In the genomic region with DNA sequence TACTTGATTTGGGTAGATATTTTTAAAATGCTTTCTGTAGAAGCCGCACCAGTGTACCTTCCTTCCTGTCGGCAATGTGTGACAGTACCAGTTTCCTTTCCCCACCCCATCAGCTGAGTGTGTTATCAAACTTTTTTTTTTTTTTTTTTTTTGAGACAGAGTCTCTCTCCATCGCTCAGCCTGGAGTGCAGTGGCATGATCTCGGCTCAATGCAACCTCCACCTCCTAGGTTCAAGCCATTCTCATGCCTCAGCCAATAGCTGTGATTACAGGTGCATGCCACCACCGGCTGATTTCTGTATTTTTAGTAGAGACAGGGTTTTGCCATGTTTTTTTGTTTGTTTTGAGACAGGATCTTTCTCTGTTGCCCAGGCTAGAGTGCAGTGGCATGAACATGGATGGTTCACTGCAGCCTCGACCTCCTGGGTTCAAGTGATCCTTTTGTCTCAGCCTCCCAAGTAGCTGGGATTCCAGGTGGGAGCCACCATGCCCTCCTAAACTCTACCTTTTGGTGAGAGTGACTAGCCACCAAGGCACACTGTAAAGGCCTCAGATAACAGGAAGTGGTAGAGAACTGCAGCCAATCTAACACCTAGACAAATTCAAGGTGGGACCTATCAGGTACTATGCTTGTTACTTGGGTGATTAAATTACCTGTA, we compare ENCODE assay signal across 10 cellular contexts. TPM values are rescaled to one million over a fixed set of nuclear protein-coding genes. Genes with fewer than 3 reads are reported as not detected.
DNase-seq lines count a peak whose midpoint lies in the region; ATAC-seq and TF ChIP-seq lines count a peak whose summit lies in the region.
"Had no signal": no experiment of that assay in that cellular context is flagged by ENCODE, and none has a peak within 500 bp of the region (broad histone marks: within the 10 kb centered on the region; RNA-seq: fewer than 3 reads in every experiment).

No MANE protein-coding gene starts in this region.

- TF ChIP-seq CTCF in esophagus muscularis mucosa (IDR thresholded peaks at IDR 0.05): no peak

- WGBS in esophagus muscularis mucosa: 80% methylated on average over 6 of the region's 6 CpGs

- H3K4me3 ChIP-seq in esophagus muscularis mucosa: no peak overlapping the region

- H3K27ac ChIP-seq in esophagus muscularis mucosa (replicated peaks in 1 of 4): no peak overlapping the region
- H3K27ac ChIP-seq: parathyroid adenoma had no signal

- intact Hi-C loops in esophagus muscularis mucosa (cut with DNase I): no loop called here

- H3K36me3 ChIP-seq in esophagus muscularis mucosa: no peaks in the 10 kb centered on the region

- no peaks in the 10 kb centered on the region for H3K27me3 ChIP-seq in esophagus muscularis mucosa

- H3K4me1 ChIP-seq in esophagus muscularis mucosa: peaks cover 9 to 15% (median 10%) of the 10 kb centered on the region in 4 donors
- H3K4me1 ChIP-seq: parathyroid adenoma had no signal

- ATAC-seq in GM21390 (IDR thresholded peaks at IDR 0.05; ENCODE audit: unreplicated experiment): peak; percentile 49
- no peak for ATAC-seq in GM18517 (IDR thresholded peaks at IDR 0.05; ENCODE audit: unreplicated experiment)
- no peak for ATAC-seq in GM18909 (IDR thresholded peaks at IDR 0.05; ENCODE audit: poor library complexity, unreplicated experiment)

- no peak for TF ChIP-seq POLR2A in esophagus muscularis mucosa (IDR thresholded peaks at IDR 0.05; ENCODE audit: low read depth)

- DNase-seq in RPMI8226 (peak; percentile 34), esophagus muscularis mucosa (ENCODE audit: extremely low spot score) (no peak), NCI-H187 (lab: John Stamatoyannopoulos, UW) (no peak)
- DNase-seq in activated naive CD4-positive, alpha-beta T cell treated with Interleukin-2 at 50 U/mL for 16 hours: peak; percentile 40
- DNase-seq in stimulated activated CD8-positive, alpha-beta memory T cell treated with anti-CD3 and anti-CD28 coated beads, Interleukin-7, amount 100 ng/mL, for 4 hours (ENCODE audit: low read depth in 2 of 2): peak; percentile 34 to 48
- DNase-seq: head of caudate nucleus had no signal

- no peaks in the 10 kb centered on the region for H3K9me3 ChIP-seq in esophagus muscularis mucosa

- no peak for TF ChIP-seq EP300 in esophagus muscularis mucosa (IDR thresholded peaks at IDR 0.05)

RNA-seq across cellular contexts. Expression of gene DAXX, which starts 21.3 kb away (rescaled TPM):
- total RNA-seq in esophagus muscularis mucosa: 10 to 100 TPM; 29.5 to 51.1 (median 40.9) TPM

RNA-seq across cellular contexts. Expression of gene ZBTB22, which starts 26.5 kb away (rescaled TPM):
- 10 to 100 TPM; 12.9 to 24.2 (median 15.8) TPM for total RNA-seq in esophagus muscularis mucosa

RNA-seq across cellular contexts. Expression of gene TAPBP, which starts 30.2 kb away (rescaled TPM):
- total RNA-seq in esophagus muscularis mucosa: 100 to 1,000 TPM in 1 of 4 donors, 10 to 100 TPM in 3; 69.8 to 150 (median 86.6) TPM

RNA-seq across cellular contexts. Expression of gene RGL2, which starts 45.3 kb away (rescaled TPM):
- total RNA-seq in esophagus muscularis mucosa: 10 to 100 TPM; 38.2 to 89.3 (median 65.3) TPM

RNA-seq across cellular contexts. Expression of gene KIFC1, which starts 47.5 kb away (rescaled TPM):
- total RNA-seq in esophagus muscularis mucosa: 1 to 10 TPM in 1 of 4 donors, under 1 TPM in 2, not detected in 1; 0.39 to 1.1 (median 0.42) TPM

Comparison
In these comparisons a context has a peak if more than half of its experiments do, and no peak if none do; other contexts are left out.
1. DNase-seq: peak in RPMI8226 (single experiment), activated naive CD4-positive, alpha-beta T cell treated with Interleukin-2 at 50 U/mL for 16 hours (single experiment) and stimulated activated CD8-positive, alpha-beta memory T cell treated with anti-CD3 and anti-CD28 coated beads, Interleukin-7, amount 100 ng/mL, for 4 hours (2 of 2); none in esophagus muscularis mucosa (single experiment) and NCI-H187 (0 of 2).